ENCODE assay signal across 14 cellular contexts in genomic region chr3:50549226-50549625, GRCh38. TPM values are rescaled to one million over a fixed set of nuclear protein-coding genes. Genes with fewer than 3 reads are reported as not detected.
DNase-seq lines count a peak whose midpoint lies in the region; ATAC-seq and TF ChIP-seq lines count a peak whose summit lies in the region.
"Had no signal": no experiment of that assay in that cellular context is flagged by ENCODE, and none has a peak within 500 bp of the region (broad histone marks: within the 10 kb centered on the region; RNA-seq: fewer than 3 reads in every experiment).

No MANE protein-coding gene starts in this region.

- H2AK5ac ChIP-seq in IMR-90 (ENCODE audit: low read depth, low read length), result no peak overlapping the region

- no peak overlapping the region for H4K5ac ChIP-seq in IMR-90 (ENCODE audit: low read depth, low read length)

- in situ Hi-C loops in IMR-90 (cut with MboI; ENCODE audit: low sequenced_read_pairs), result loop anchor here (5.0 to 10.0 kb wide), 2 partner anchors 114 to 202 kb away; partner anchors contain the start of gene ZMYND10

- no peak overlapping the region for H3K23ac ChIP-seq in IMR-90 (ENCODE audit: low read depth, low read length)

- H2BK15ac ChIP-seq in IMR-90 (ENCODE audit: low read depth, low read length), result no peak overlapping the region

- H3K79me1 ChIP-seq in IMR-90 (ENCODE audit: low read depth in 1 of 2, low read length in 2 of 2), result no peaks in the 10 kb centered on the region

- no peak overlapping the region for H3K9ac ChIP-seq in IMR-90 (ENCODE audit: low read depth, low read length)

- H3K27ac ChIP-seq in IMR-90 (ENCODE audit: insufficient read depth, low read length) (no peak overlapping the region), foreskin keratinocyte (no peak overlapping the region), uterus (no peak overlapping the region)

- TF ChIP-seq RAD21 in IMR-90 (IDR thresholded peaks at IDR 0.05; ENCODE audit: low read length), result no peak

- WGBS in IMR-90 (ENCODE audit: extremely low coverage in 2 of 2, insufficient read length in 1 of 2), 2 experiments, result no CpG with 5 or more reads among the region's 3 CpGs

- no peak overlapping the region for H2BK5ac ChIP-seq in IMR-90 (ENCODE audit: low read depth, low read length, poor library complexity, severe bottlenecking)

- H3K9me3 ChIP-seq in IMR-90 (ENCODE audit: control insufficient read depth, insufficient read depth, low read length) (no peaks in the 10 kb centered on the region), uterus (no peaks in the 10 kb centered on the region)

- H3K36me3 ChIP-seq in IMR-90 (ENCODE audit: control insufficient read depth, insufficient read depth, low read length) (no peaks in the 10 kb centered on the region), uterus (no peaks in the 10 kb centered on the region), H7 (replicated peaks; ENCODE audit: control insufficient read depth, insufficient read depth, low read length) (no peaks in the 10 kb centered on the region)

- no peak overlapping the region for H3K18ac ChIP-seq in IMR-90 (ENCODE audit: low read depth, low read length)

- H2BK120ac ChIP-seq in IMR-90 (ENCODE audit: low read depth, low read length), result no peak overlapping the region

- no peak overlapping the region for H3K56ac ChIP-seq in IMR-90 (ENCODE audit: extremely low read depth, insufficient read depth, low read length)

- dilution Hi-C loops in IMR-90 (cut with HindIII; ENCODE audit: low sequenced_read_pairs, unreplicated experiment), result no loop called here

- DNase-seq in IMR-90 (no peak), astrocyte of the hippocampus (ENCODE audit: low read depth, low spot score) (peak; percentile 59), foreskin keratinocyte (no peak), nucleus accumbens (lab: John Stamatoyannopoulos, UW) (peak in 29 of 56 donors; percentile 5 to 81 (median 46)), uterus (no peak), H7 (no peak), activated gamma-delta T cell (lab: John Stamatoyannopoulos, UW) (no peak)
- DNase-seq: CD8-positive, alpha-beta T cell; COR-L47; DMS153; DMS79 treated with DMSO at 0.1 percent for 48 hours; EL; GOT3 had no signal

- H3K4ac ChIP-seq in IMR-90 (ENCODE audit: low read depth, low read length), result no peak overlapping the region

- no peaks in the 10 kb centered on the region for H3K4me1 ChIP-seq in IMR-90 (ENCODE audit: control insufficient read depth, insufficient read depth, low read length)
- H3K4me1 ChIP-seq in foreskin keratinocyte, result no peaks in the 10 kb centered on the region
- H3K4me1 ChIP-seq in uterus, result no peaks in the 10 kb centered on the region

- no TSS peak for BruUV-seq in IMR-90 (replicated peaks; lab: Mats Ljungman, UMichigan)

- intact Hi-C loops in IMR-90 (cut with micrococcal nuclease) (no loop called here), uterus (cut with DNase I; ENCODE audit: low total_unique reads) (loop anchor here (10.0 kb wide), 1 partner anchor 174 kb away; no protein-coding TSS in a partner anchor)

- no peaks in the 10 kb centered on the region for H4K20me1 ChIP-seq in IMR-90 (ENCODE audit: insufficient read depth, low read length)

- TF ChIP-seq CTCF in IMR-90 (conservative IDR thresholded peaks at IDR 0.05; ENCODE audit: low read depth, low read length), result no peak
- no peak for TF ChIP-seq CTCF in foreskin keratinocyte (conservative IDR thresholded peaks at IDR 0.05)
- no peak for TF ChIP-seq CTCF in uterus (IDR thresholded peaks at IDR 0.05)

- H3K14ac ChIP-seq in IMR-90 (replicated peaks; ENCODE audit: low read depth, low read length), result no peak overlapping the region

- H2AFZ ChIP-seq in IMR-90 (replicated peaks; ENCODE audit: low read length, poor library complexity), result peak overlapping the region; percentile 18

- CTCF ChIA-PET in IMR-90 (lab: Yijun Ruan, JAX), result no interaction called here

- H4K8ac ChIP-seq in IMR-90 (ENCODE audit: low read depth in 2 of 2, low read length in 2 of 2), result no peak overlapping the region

- no peak overlapping the region for H2AK9ac ChIP-seq in IMR-90 (replicated peaks; ENCODE audit: low read depth, low read length, poor library complexity)

- no peak overlapping the region for H3K4me2 ChIP-seq in IMR-90 (ENCODE audit: low read depth, low read length)

- H3K9me1 ChIP-seq in IMR-90 (ENCODE audit: insufficient read depth, low read length), result no peaks in the 10 kb centered on the region

- H3K4me3 ChIP-seq in IMR-90 (ENCODE audit: insufficient read depth, low read depth, low read length) (no peak overlapping the region), uterus (no peak overlapping the region), H7 (ENCODE audit: insufficient read depth, low read depth, low read length) (no peak overlapping the region)

- no peak overlapping the region for H2BK20ac ChIP-seq in IMR-90 (ENCODE audit: low read depth, low read length)

- POLR2A ChIA-PET in IMR-90 (lab: Charles Lee; ENCODE audit: unreplicated experiment), result no interaction called here

- no peak for ATAC-seq in IMR-90 (ENCODE audit: low read depth)
- ATAC-seq in foreskin keratinocyte, result peak; percentile 12
- ATAC-seq in HG03175 (IDR thresholded peaks at IDR 0.05; ENCODE audit: unreplicated experiment), result no peak

- H4K91ac ChIP-seq in IMR-90 (ENCODE audit: insufficient read depth, low read depth, low read length), result no peak overlapping the region

- TF ChIP-seq POLR2A in IMR-90 (IDR thresholded peaks at IDR 0.05; ENCODE audit: low read depth, low read length) (no peak), uterus (IDR thresholded peaks at IDR 0.05) (no peak)

- H3K27me3 ChIP-seq in IMR-90 (ENCODE audit: control insufficient read depth, insufficient read depth, low read length) (peaks cover 32% of the 10 kb centered on the region), foreskin keratinocyte (peaks cover 16% of the 10 kb centered on the region), uterus (no peaks in the 10 kb centered on the region), H7 (ENCODE audit: control insufficient read depth, insufficient read depth, low read length) (no peaks in the 10 kb centered on the region)

TF ChIP-seq in IMR-90, 13 proteins besides CTCF, POLR2A, EP300 and RAD21 (continues in another document):
- no peak for TF ChIP-seq MAZ (IDR thresholded peaks at IDR 0.05; ENCODE audit: borderline replicate concordance, low read depth, low read length)
- no peak for TF ChIP-seq NFE2L2 (IDR thresholded peaks at IDR 0.05; ENCODE audit: low read depth, low read length)
- no peak for TF ChIP-seq BHLHE40 (IDR thresholded peaks at IDR 0.05; ENCODE audit: low read depth, low read length)
- TF ChIP-seq MAFK (IDR thresholded peaks at IDR 0.05; ENCODE audit: low read depth, low read length), result no peak
- no peak for TF ChIP-seq CEBPB (IDR thresholded peaks at IDR 0.05; ENCODE audit: low read depth, low read length)
- TF ChIP-seq FOS (IDR thresholded peaks at IDR 0.05; ENCODE audit: low read depth, low read length), result no peak
- no peak for TF ChIP-seq CHD1 (IDR thresholded peaks at IDR 0.05; ENCODE audit: low read depth, low read length)
- TF ChIP-seq SMC3 (IDR thresholded peaks at IDR 0.05; ENCODE audit: low read depth, low read length), result no peak
- TF ChIP-seq RCOR1 (IDR thresholded peaks at IDR 0.05; ENCODE audit: insufficient replicate concordance, low read length), result no peak
- no peak for TF ChIP-seq RFX5 (IDR thresholded peaks at IDR 0.05; ENCODE audit: low read depth, low read length)
- TF ChIP-seq, protein P1, sequence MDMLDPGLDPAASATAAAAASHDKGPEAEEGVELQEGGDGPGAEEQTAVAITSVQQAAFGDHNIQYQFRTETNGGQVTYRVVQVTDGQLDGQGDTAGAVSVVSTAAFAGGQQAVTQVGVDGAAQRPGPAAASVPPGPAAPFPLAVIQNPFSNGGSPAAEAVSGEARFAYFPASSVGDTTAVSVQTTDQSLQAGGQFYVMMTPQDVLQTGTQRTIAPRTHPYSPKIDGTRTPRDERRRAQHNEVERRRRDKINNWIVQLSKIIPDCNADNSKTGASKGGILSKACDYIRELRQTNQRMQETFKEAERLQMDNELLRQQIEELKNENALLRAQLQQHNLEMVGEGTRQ (IDR thresholded peaks at IDR 0.05; ENCODE audit: low read depth, low read length), result no peak
- TF ChIP-seq, protein P2, sequence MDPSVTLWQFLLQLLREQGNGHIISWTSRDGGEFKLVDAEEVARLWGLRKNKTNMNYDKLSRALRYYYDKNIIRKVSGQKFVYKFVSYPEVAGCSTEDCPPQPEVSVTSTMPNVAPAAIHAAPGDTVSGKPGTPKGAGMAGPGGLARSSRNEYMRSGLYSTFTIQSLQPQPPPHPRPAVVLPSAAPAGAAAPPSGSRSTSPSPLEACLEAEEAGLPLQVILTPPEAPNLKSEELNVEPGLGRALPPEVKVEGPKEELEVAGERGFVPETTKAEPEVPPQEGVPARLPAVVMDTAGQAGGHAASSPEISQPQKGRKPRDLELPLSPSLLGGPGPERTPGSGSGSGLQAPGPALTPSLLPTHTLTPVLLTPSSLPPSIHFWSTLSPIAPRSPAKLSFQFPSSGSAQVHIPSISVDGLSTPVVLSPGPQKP (IDR thresholded peaks at IDR 0.05; ENCODE audit: borderline replicate concordance, low read depth, low read length), result no peak

RNA-seq across cellular contexts. Expression of gene C3orf18, which starts 18.3 kb away (rescaled TPM):
- total RNA-seq in IMR-90 (2012; rRNA removed) (6.8 and 6.9 TPM in 2 replicates), foreskin keratinocyte (5.0 and 5.4 TPM in 2 replicates), uterus (10 to 100 TPM in 3 of 4 donors, 1 to 10 TPM in 1; 7.1 to 21.0 (median 20.7) TPM)
- polyA plus RNA-seq in IMR-90 (2012; rRNA removed) (10.6 and 10.9 TPM in 2 replicates), foreskin keratinocyte (3.8 and 4.0 TPM in 2 replicates)
- 9.5 and 9.9 TPM in 2 replicates for polyA plus RNA-seq in IMR-90 (2012; cell fraction: cytosol; rRNA removed)
- polyA plus RNA-seq in IMR-90 (2012; cell fraction: nucleus; rRNA removed; ENCODE audit: low replicate concordance), result 29.0 and 30.6 TPM in 2 replicates
- total RNA-seq in H7 (2014; rRNA removed; shearing (Covaris generic)), result 12.5 and 19.3 TPM in 2 replicates

RNA-seq across cellular contexts. Expression of gene HEMK1, which starts 20.1 kb away (rescaled TPM):
- total RNA-seq in IMR-90 (2012; rRNA removed) (12.5 and 17.2 TPM in 2 replicates), foreskin keratinocyte (20.5 and 24.5 TPM in 2 replicates), uterus (10 to 100 TPM in 2 of 4 donors, 1 to 10 TPM in 1, under 1 TPM in 1; 0.77 to 26.5 (median 11.4) TPM)
- polyA plus RNA-seq in IMR-90 (2012; rRNA removed) (20.6 and 20.8 TPM in 2 replicates), foreskin keratinocyte (23.5 and 26.5 TPM in 2 replicates)
- polyA plus RNA-seq in IMR-90 (2012; cell fraction: cytosol; rRNA removed), result 15.0 and 16.7 TPM in 2 replicates
- polyA plus RNA-seq in IMR-90 (2012; cell fraction: nucleus; rRNA removed; ENCODE audit: low replicate concordance), result 99.7 and 105 TPM in 2 replicates
- total RNA-seq in H7 (2014; rRNA removed; shearing (Covaris generic)), result 15.5 and 19.0 TPM in 2 replicates

RNA-seq across cellular contexts. Expression of gene CACNA2D2, which starts 45.8 kb away (rescaled TPM):
- not detected in 2 replicates for total RNA-seq in IMR-90 (2012; rRNA removed)
- polyA plus RNA-seq in IMR-90 (2012; rRNA removed), result 0.11 and 0.15 TPM in 2 replicates
- polyA plus RNA-seq in IMR-90 (2012; cell fraction: cytosol; rRNA removed), result 0.06 and 0.10 TPM in 2 replicates
- 0.26 and 0.29 TPM in 2 replicates for polyA plus RNA-seq in IMR-90 (2012; cell fraction: nucleus; rRNA removed; ENCODE audit: low replicate concordance)
- total RNA-seq in foreskin keratinocyte, result 0.04 TPM in 1 of 2 replicates, not detected in the other
- polyA plus RNA-seq in foreskin keratinocyte, result 0.02 TPM in 1 of 2 replicates, not detected in the other
- 1 to 10 TPM in 2 of 4 donors, under 1 TPM in 1, not detected in 1; under 0.01 to 6.1 (median 5.3) TPM for total RNA-seq in uterus
- 5.5 and 5.9 TPM in 2 replicates for total RNA-seq in H7 (2014; rRNA removed; shearing (Covaris generic))

Comparison
In these comparisons a context has a peak if more than half of its experiments do, and no peak if none do; other contexts are left out.
1. DNase-seq: peak in astrocyte of the hippocampus (single experiment) and nucleus accumbens (29 of 56); none in IMR-90 (single experiment), foreskin keratinocyte (0 of 2), uterus (0 of 2), H7 (single experiment) and activated gamma-delta T cell (single experiment).